In genomic region chr10:11159543-11160215, GRCh38 we compare ENCODE assay signal across 25 cellular contexts.
DNase-seq lines count a peak whose midpoint lies in the region; ATAC-seq and TF ChIP-seq lines count a peak whose summit lies in the region.
"Had no signal": no experiment of that assay in that cellular context is flagged by ENCODE, and none has a peak within 500 bp of the region (broad histone marks: within the 10 kb centered on the region; RNA-seq: fewer than 3 reads in every experiment).

No MANE protein-coding gene starts in this region.

- TF ChIP-seq CTCF in gastrocnemius medialis (IDR thresholded peaks at IDR 0.05 in 4 of 5, conservative IDR thresholded peaks at IDR 0.05 in 1 of 5) (no peak), WTC11 (IDR thresholded peaks at IDR 0.05) (no peak)

- no peaks in the 10 kb centered on the region for H3K9me3 ChIP-seq in CD4-positive, alpha-beta memory T cell (ENCODE audit: control insufficient read depth in 1 of 2, low read length in 2 of 2)
- no peaks in the 10 kb centered on the region for H3K9me3 ChIP-seq in muscle layer of colon (ENCODE audit: low read length)
- H3K9me3 ChIP-seq in gastrocnemius medialis = no peaks in the 10 kb centered on the region
- H3K9me3 ChIP-seq: ovary had no signal

- CTCF ChIA-PET in CD4-positive, alpha-beta memory T cell (lab: Charles Lee; ENCODE audit: partially characterized antibody) = interaction anchor here (0.8 to 3.9 kb wide), 4 partner anchors 9 to 14 kb away, joined by 3 to 19 read pairs (median 4); no protein-coding TSS in a partner anchor
- CTCF ChIA-PET in WTC11 (lab: Charles Lee) = interaction anchor here (0.7 kb wide), 1 partner anchor 124 kb away, joined by 3 read pairs; no protein-coding TSS in a partner anchor

- no peak overlapping the region for H3K4me3 ChIP-seq in CD4-positive, alpha-beta memory T cell (ENCODE audit: low read length in 2 of 2)
- H3K4me3 ChIP-seq in muscle layer of colon (ENCODE audit: low read depth in 1 of 2, low read length in 2 of 2) = no peak overlapping the region
- H3K4me3 ChIP-seq in gastrocnemius medialis = no peak overlapping the region
- H3K4me3 ChIP-seq: coronary artery, K562, ovary had no signal

- ATAC-seq in GM19328 (IDR thresholded peaks at IDR 0.05; ENCODE audit: unreplicated experiment) (no peak), gastrocnemius medialis (no peak), WTC11 (no peak)
- ATAC-seq: K562 had no signal

- H3K9me3 Mint-ChIP-seq in CD4-positive, alpha-beta memory T cell = no peaks in the 10 kb centered on the region
- H3K9me3 Mint-ChIP-seq in WTC11 = peaks cover 14% of the 10 kb centered on the region
- H3K9me3 Mint-ChIP-seq: activated B cell treated with CpG ODN at 0.5 μM for 24 hours; activated T-helper 2 cell treated with anti-CD3 and anti-CD28 coated beads, Interferon-gamma antibody, Interleukin-2, Interleukin-4, amounts not matched to agents 10 μg/mL and 5 μg/mL and 100 μg/mL, durations not matched to agents 14 hours and 24 hours and 36 hours had no signal

- peaks cover 0 to 12% of the 10 kb centered on the region in 2 donors for H3K36me3 Mint-ChIP-seq in CD4-positive, alpha-beta memory T cell
- H3K36me3 Mint-ChIP-seq in WTC11 = peaks cover 14% of the 10 kb centered on the region
- H3K36me3 Mint-ChIP-seq: memory B cell had no signal

- H3K4me1 Mint-ChIP-seq in CD4-positive, alpha-beta memory T cell = peaks cover 66 to 92% (median 79%) of the 10 kb centered on the region in 4 donors
- peaks cover 52% of the 10 kb centered on the region for H3K4me1 Mint-ChIP-seq in WTC11

- peak overlapping the region in 6 of 7 donors; percentile 50 to 74 (median 67) for H3K27ac Mint-ChIP-seq in CD4-positive, alpha-beta memory T cell
- no peak overlapping the region for H3K27ac Mint-ChIP-seq in WTC11
- H3K27ac Mint-ChIP-seq: activated T-helper 2 cell treated with anti-CD3 and anti-CD28 coated beads, Interferon-gamma antibody, Interleukin-2, Interleukin-4, amounts not matched to agents 10 μg/mL and 5 μg/mL and 100 μg/mL, durations not matched to agents 14 hours and 24 hours and 36 hours; endodermal cell; memory B cell had no signal

- peak; percentile 68 for DNase-seq in Ammon's horn (ENCODE audit: low spot score)
- DNase-seq in CD4-positive, alpha-beta memory T cell = no peak
- DNase-seq in cerebellar cortex (ENCODE audit: low spot score) = peak; percentile 56
- no peak for DNase-seq in gastrocnemius medialis
- no peak for DNase-seq in WTC11 (ENCODE audit: low spot score)
- DNase-seq in NCI-H446 treated with DMSO at 0.1 percent for 48 hours (lab: John Stamatoyannopoulos, UW) = no peak
- DNase-seq: activated B cell treated with CpG ODN at 0.5 μM for 24 hours; activated CD8-positive, alpha-beta memory T cell treated with anti-CD3 and anti-CD28 coated beads, Interleukin-2, amount 50 U/mL, for 48 hours; GOT3; NCI-H1417; NCI-H2081 treated with DMSO at 0.1 percent for 48 hours; OCI-M1; ovary; retina; stimulated activated CD4-positive, alpha-beta T cell treated with anti-CD3 and anti-CD28 coated beads, Interleukin-12 subunit alpha, Interleukin-12 subunit beta, amount 100 ng/mL, for 4 hours; stimulated activated CD4-positive, alpha-beta T cell treated with anti-CD3 and anti-CD28 coated beads, Interleukin-4, amount 100 ng/mL, for 4 hours; stimulated activated naive CD4-positive, alpha-beta T cell; T-helper 9 cell had no signal

- no peak overlapping the region for H3K9ac ChIP-seq in muscle layer of colon (ENCODE audit: low read length)

- H3K27me3 Mint-ChIP-seq in CD4-positive, alpha-beta memory T cell = no peaks in the 10 kb centered on the region
- H3K27me3 Mint-ChIP-seq in WTC11 (ENCODE audit: low read depth) = no peaks in the 10 kb centered on the region; the same call in 1 of the 2 replicates
- H3K27me3 Mint-ChIP-seq: activated B cell treated with CpG ODN at 0.5 μM for 24 hours, memory B cell had no signal

- POLR2A ChIA-PET in CD4-positive, alpha-beta memory T cell (lab: Charles Lee; ENCODE audit: partially characterized antibody) = interaction anchor here (1.1 to 5.0 kb wide), 5 partner anchors 9 to 77 kb away, joined by 3 to 98 read pairs (median 7); no protein-coding TSS in a partner anchor
- POLR2A ChIA-PET in WTC11 (lab: Charles Lee) = no interaction called here

- H3K36me3 ChIP-seq in CD4-positive, alpha-beta memory T cell (ENCODE audit: insufficient read depth, low read length) = no peaks in the 10 kb centered on the region
- H3K36me3 ChIP-seq in muscle layer of colon (ENCODE audit: insufficient read depth, low read length) (no peaks in the 10 kb centered on the region), gastrocnemius medialis (no peaks in the 10 kb centered on the region)
- H3K36me3 ChIP-seq: ovary had no signal

- in situ Hi-C loops in gastrocnemius medialis (cut with MboI; ENCODE audit: low sequenced_read_pairs in 4 of 4) = no loop called here

- no peaks in the 10 kb centered on the region for H3K27me3 ChIP-seq in CD4-positive, alpha-beta memory T cell (ENCODE audit: insufficient read depth, low read length)
- H3K27me3 ChIP-seq in muscle layer of colon (ENCODE audit: control insufficient read depth in 1 of 2, insufficient read depth in 2 of 2, low read length in 2 of 2) (no peaks in the 10 kb centered on the region), gastrocnemius medialis (no peaks in the 10 kb centered on the region)
- H3K27me3 ChIP-seq: ovary had no signal

- intact Hi-C loops in CD4-positive, alpha-beta memory T cell (cut with micrococcal nuclease) = loop anchor here (10.0 kb wide), 1 partner anchor 245 kb away; no protein-coding TSS in a partner anchor
- intact Hi-C loops in gastrocnemius medialis (cut with DNase I; ENCODE audit: low total_unique reads) = no loop called here

- H3K27ac ChIP-seq in CD4-positive, alpha-beta memory T cell (ENCODE audit: low read depth, low read length) = no peak overlapping the region
- H3K27ac ChIP-seq in muscle layer of colon (ENCODE audit: low read depth, low read length) (peak overlapping the region; percentile 1), gastrocnemius medialis (no peak overlapping the region)
- H3K27ac ChIP-seq: coronary artery, ovary had no signal

- TF ChIP-seq POLR2A in gastrocnemius medialis (IDR thresholded peaks at IDR 0.05) = no peak

- H3K4me1 ChIP-seq in CD4-positive, alpha-beta memory T cell (ENCODE audit: insufficient read depth, low read length) = peaks cover 94% of the 10 kb centered on the region
- H3K4me1 ChIP-seq in muscle layer of colon (ENCODE audit: insufficient read depth, low read length) = peaks cover 46% of the 10 kb centered on the region
- peaks cover 34 to 51% of the 10 kb centered on the region in 2 donors for H3K4me1 ChIP-seq in gastrocnemius medialis

- peak overlapping the region in 3 of 8 donors; percentile 10 to 61 (median 13) for H3K4me3 Mint-ChIP-seq in CD4-positive, alpha-beta memory T cell
- no peak overlapping the region for H3K4me3 Mint-ChIP-seq in WTC11
- H3K4me3 Mint-ChIP-seq: activated B cell treated with CpG ODN at 0.5 μM for 24 hours, endodermal cell, memory B cell had no signal

TF ChIP-seq in WTC11, 78 proteins besides CTCF, POLR2A, EP300 and RAD21:
- TF ChIP-seq NR1H2 (CRISPR knock-in tag; IDR thresholded peaks at IDR 0.05) (no peak), RORB (CRISPR knock-in tag; IDR thresholded peaks at IDR 0.05) (no peak), FOXK1 (CRISPR knock-in tag; IDR thresholded peaks at IDR 0.05) (no peak), ELF4 (CRISPR knock-in tag; IDR thresholded peaks at IDR 0.05; ENCODE audit: low read depth) (no peak), CBFB (CRISPR knock-in tag; IDR thresholded peaks at IDR 0.05; ENCODE audit: low read depth) (no peak), ZNF416 (CRISPR knock-in tag; IDR thresholded peaks at IDR 0.05) (no peak), ZNF138 (CRISPR knock-in tag; conservative IDR thresholded peaks at IDR 0.05) (no peak)
- TF ChIP-seq, protein P1, sequence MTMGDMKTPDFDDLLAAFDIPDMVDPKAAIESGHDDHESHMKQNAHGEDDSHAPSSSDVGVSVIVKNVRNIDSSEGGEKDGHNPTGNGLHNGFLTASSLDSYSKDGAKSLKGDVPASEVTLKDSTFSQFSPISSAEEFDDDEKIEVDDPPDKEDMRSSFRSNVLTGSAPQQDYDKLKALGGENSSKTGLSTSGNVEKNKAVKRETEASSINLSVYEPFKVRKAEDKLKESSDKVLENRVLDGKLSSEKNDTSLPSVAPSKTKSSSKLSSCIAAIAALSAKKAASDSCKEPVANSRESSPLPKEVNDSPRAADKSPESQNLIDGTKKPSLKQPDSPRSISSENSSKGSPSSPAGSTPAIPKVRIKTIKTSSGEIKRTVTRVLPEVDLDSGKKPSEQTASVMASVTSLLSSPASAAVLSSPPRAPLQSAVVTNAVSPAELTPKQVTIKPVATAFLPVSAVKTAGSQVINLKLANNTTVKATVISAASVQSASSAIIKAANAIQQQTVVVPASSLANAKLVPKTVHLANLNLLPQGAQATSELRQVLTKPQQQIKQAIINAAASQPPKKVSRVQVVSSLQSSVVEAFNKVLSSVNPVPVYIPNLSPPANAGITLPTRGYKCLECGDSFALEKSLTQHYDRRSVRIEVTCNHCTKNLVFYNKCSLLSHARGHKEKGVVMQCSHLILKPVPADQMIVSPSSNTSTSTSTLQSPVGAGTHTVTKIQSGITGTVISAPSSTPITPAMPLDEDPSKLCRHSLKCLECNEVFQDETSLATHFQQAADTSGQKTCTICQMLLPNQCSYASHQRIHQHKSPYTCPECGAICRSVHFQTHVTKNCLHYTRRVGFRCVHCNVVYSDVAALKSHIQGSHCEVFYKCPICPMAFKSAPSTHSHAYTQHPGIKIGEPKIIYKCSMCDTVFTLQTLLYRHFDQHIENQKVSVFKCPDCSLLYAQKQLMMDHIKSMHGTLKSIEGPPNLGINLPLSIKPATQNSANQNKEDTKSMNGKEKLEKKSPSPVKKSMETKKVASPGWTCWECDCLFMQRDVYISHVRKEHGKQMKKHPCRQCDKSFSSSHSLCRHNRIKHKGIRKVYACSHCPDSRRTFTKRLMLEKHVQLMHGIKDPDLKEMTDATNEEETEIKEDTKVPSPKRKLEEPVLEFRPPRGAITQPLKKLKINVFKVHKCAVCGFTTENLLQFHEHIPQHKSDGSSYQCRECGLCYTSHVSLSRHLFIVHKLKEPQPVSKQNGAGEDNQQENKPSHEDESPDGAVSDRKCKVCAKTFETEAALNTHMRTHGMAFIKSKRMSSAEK (CRISPR knock-in tag; IDR thresholded peaks at IDR 0.05; ENCODE audit: borderline replicate concordance) = no peak

Comparison
In these comparisons a context has a peak if more than half of its experiments do, and no peak if none do; other contexts are left out.
1. DNase-seq: peak in Ammon's horn (single experiment) and cerebellar cortex (single experiment); none in CD4-positive, alpha-beta memory T cell (0 of 5), gastrocnemius medialis (0 of 2), WTC11 (single experiment) and NCI-H446 treated with DMSO at 0.1 percent for 48 hours (single experiment).